In genomic region chr9:91536211-91536691, GRCh38 we compare ENCODE assay signal across 1 cellular context.
TF ChIP-seq lines count a peak whose summit lies in the region.

No MANE protein-coding gene starts in this region.

TF ChIP-seq in GM23338, 12 proteins besides CTCF, POLR2A, EP300 and RAD21 (continued from another document):
- no peak for TF ChIP-seq ZNF462 (CRISPR knock-in tag; IDR thresholded peaks at IDR 0.05)
